26 cellular contexts compared by ENCODE assay signal in genomic region chr11:36341915-36342314, GRCh38. TPM values are rescaled to one million over a fixed set of nuclear protein-coding genes. Genes with fewer than 3 reads are reported as not detected.
"Had no signal": no experiment of that assay in that cellular context is flagged by ENCODE, and none has a peak within 500 bp of the region (broad histone marks: within the 10 kb centered on the region; RNA-seq: fewer than 3 reads in every experiment).

No MANE protein-coding gene starts in this region.

- H3K4me1 ChIP-seq: SJCRH30 had no signal

- DNase-seq: IMR-90; Kasumi-1; MM.1S; NCI-H1105; NCI-H1417; NCI-H1436 treated with DMSO at 0.1 percent for 48 hours; NCI-H1694; NCI-H187 treated with DMSO at 0.1 percent for 48 hours; NCI-H2029 treated with DMSO at 0.1 percent for 48 hours; NCI-H2171 treated with DMSO at 0.1 percent for 48 hours; NCI-H226; NCI-H446; NCI-H510A; NCI-H524 treated with DMSO at 0.1 percent for 48 hours; NCI-H69; NCI-H774; NK-92 treated with Interleukin-12 subunit alpha and Interleukin-12 subunit beta, amount 100 ng/mL, for 24 hours; PC-9; Peyer's patch; SHP77 treated with DMSO at 0.1 percent for 48 hours; SJCRH30 had no signal

- H3K36me3 ChIP-seq: Peyer's patch, SJCRH30 had no signal

- H3K27ac ChIP-seq: KMS-11, PC-9, Peyer's patch, SJCRH30 had no signal

- H3K9me3 ChIP-seq: Peyer's patch had no signal

- ATAC-seq: HepG2, Right ventricle myocardium inferior, SK-N-SH treated with all-trans-retinoic acid at 6 μM for 48 hours had no signal

- H3K27me3 ChIP-seq: Peyer's patch, SJCRH30 had no signal

- H3K4me3 ChIP-seq: PC-9, Peyer's patch, SJCRH30 had no signal

RNA-seq across cellular contexts. Expression of gene PRR5L, which starts 45.8 kb away (rescaled TPM):
- total RNA-seq: HepG2, OCI-LY7 had no signal
